19 cellular contexts compared by ENCODE assay signal in genomic region chr5:167812871-167813270, GRCh38.
A peak's percentile ranks its signal among the peaks of the same experiment; 100 is the strongest.
DNase-seq lines count a peak whose midpoint lies in the region; ATAC-seq, FAIRE-seq and TF ChIP-seq lines count a peak whose summit lies in the region.
"Had no signal": no experiment of that assay in that cellular context is flagged by ENCODE, and none has a peak within 500 bp of the region (broad histone marks: within the 10 kb centered on the region; RNA-seq: fewer than 3 reads in every experiment).

No MANE protein-coding gene starts in this region.

- POLR2A ChIA-PET in A549 (lab: Yijun Ruan, JAX): no interaction called here

- H3K27me3 Mint-ChIP-seq in astrocyte (ENCODE audit: low read depth, unreplicated experiment): no peaks in the 10 kb centered on the region
- H3K27me3 Mint-ChIP-seq: B cell; CD4-positive, alpha-beta T cell had no signal

- no peak for TF ChIP-seq RAD21 in A549 (conservative IDR thresholded peaks at IDR 0.05 in 1 of 2, IDR thresholded peaks at IDR 0.05 in 1 of 2)

- H2AK5ac ChIP-seq in mesendoderm (ENCODE audit: low read length): no peak overlapping the region

- H2AFZ ChIP-seq in astrocyte (ENCODE audit: low read depth, low read length): no peak overlapping the region

- H3K27me3 ChIP-seq in astrocyte (ENCODE audit: insufficient read depth, low read length): no peaks in the 10 kb centered on the region
- H3K27me3 ChIP-seq in mesendoderm (ENCODE audit: insufficient read depth, low read length, poor library complexity): no peaks in the 10 kb centered on the region

- H3K9ac ChIP-seq in astrocyte (ENCODE audit: low read length): no peak overlapping the region
- H3K9ac ChIP-seq in mesendoderm (ENCODE audit: low read length): no peak overlapping the region

- H3K4ac ChIP-seq in mesendoderm (ENCODE audit: low read depth, low read length): no peak overlapping the region

- no peak overlapping the region for H3K56ac ChIP-seq in mesendoderm (ENCODE audit: low read length)

- H2BK120ac ChIP-seq in mesendoderm (ENCODE audit: low read depth, low read length): peak overlapping the region; percentile 50

- DNase-seq in A549 (ENCODE audit: low read depth in 1 of 2, low spot score in 1 of 2) (no peak), astrocyte (ENCODE audit: low read depth) (no peak), epithelial cell of prostate (ENCODE audit: low read depth, low spot score) (no peak), mesendoderm (no peak), HCEC 1CT (no peak), COLO829 (ENCODE audit: low spot score) (no peak), pons (ENCODE audit: low spot score) (no peak)
- DNase-seq: 8988T; ACHN; C1 segment of cervical spinal cord; CD4-positive, alpha-beta T cell; DMS79 treated with DMSO at 0.1 percent for 48 hours; GDM1; HFFc6 had no signal

- H4K20me1 ChIP-seq in astrocyte (ENCODE audit: insufficient read depth, low read length): no peaks in the 10 kb centered on the region

- CTCF ChIA-PET in A549 (lab: Yijun Ruan, JAX): interaction anchor here (1.3 kb wide), 1 partner anchor 89 kb away, joined by 4 read pairs; no protein-coding TSS in a partner anchor

- no peak overlapping the region for H4K5ac ChIP-seq in mesendoderm (ENCODE audit: low read length)

- no peaks in the 10 kb centered on the region for H3K9me3 ChIP-seq in A549
- H3K9me3 ChIP-seq in astrocyte (ENCODE audit: insufficient read depth, low read depth, low read length): no peaks in the 10 kb centered on the region
- H3K9me3 ChIP-seq: HAP-1 had no signal

- H3K4me1 ChIP-seq in A549 (peaks cover 15% of the 10 kb centered on the region), astrocyte (ENCODE audit: insufficient read depth, low read length) (peaks cover 27% of the 10 kb centered on the region), mesendoderm (ENCODE audit: control insufficient read depth, low read depth, low read length) (peaks cover 11% of the 10 kb centered on the region)
- H3K4me1 ChIP-seq: HAP-1 had no signal

- H3K4me3 ChIP-seq in A549 (no peak overlapping the region), astrocyte (ENCODE audit: insufficient read depth, low read depth, low read length) (no peak overlapping the region), mesendoderm (ENCODE audit: low read length) (no peak overlapping the region)
- H3K4me3 ChIP-seq: HAP-1 had no signal

- no peak for TF ChIP-seq CTCF in A549 (IDR thresholded peaks at IDR 0.05)
- no peak for TF ChIP-seq CTCF in astrocyte (IDR thresholded peaks at IDR 0.05; ENCODE audit: insufficient read depth, low read depth, low read length)

- H3K79me1 ChIP-seq in mesendoderm (ENCODE audit: low read length): no peaks in the 10 kb centered on the region

- ATAC-seq in A549 (no peak; a peak in 1 of 6 replicates), GM21447 (IDR thresholded peaks at IDR 0.05; ENCODE audit: unreplicated experiment) (no peak)

- H3K9me3 Mint-ChIP-seq in astrocyte (ENCODE audit: unreplicated experiment): no peaks in the 10 kb centered on the region
- H3K9me3 Mint-ChIP-seq: CD4-positive, alpha-beta T cell; HFFc6 had no signal

- H3K27ac Mint-ChIP-seq in astrocyte (ENCODE audit: unreplicated experiment): peak overlapping the region; percentile 96
- H3K27ac Mint-ChIP-seq: B cell; CD4-positive, alpha-beta T cell; HFFc6 had no signal

- no peak for TF ChIP-seq EP300 in A549 (IDR thresholded peaks at IDR 0.05)

- H2BK15ac ChIP-seq in mesendoderm (replicated peaks; ENCODE audit: low read depth): no peak overlapping the region

- 39% methylated on average over 4 of the region's 4 CpGs for WGBS in A549 (ENCODE audit: missing lambda C conversion rate)
- WGBS in mesendoderm (ENCODE audit: extremely low coverage, insufficient coverage, low lambda C conversion rate): no CpG with 5 or more reads among the region's 4 CpGs

- H3K36me3 Mint-ChIP-seq in astrocyte (ENCODE audit: low read depth, unreplicated experiment): peaks cover 7% of the 10 kb centered on the region

- H3K4me2 ChIP-seq in A549: peak overlapping the region; percentile 41
- H3K4me2 ChIP-seq in astrocyte (ENCODE audit: low read length): no peak overlapping the region
- no peak overlapping the region for H3K4me2 ChIP-seq in mesendoderm (ENCODE audit: low read length)

- H3K79me2 ChIP-seq in astrocyte (ENCODE audit: insufficient read depth, low read length) (no peaks in the 10 kb centered on the region), mesendoderm (ENCODE audit: control insufficient read depth, insufficient read depth, low read length) (no peaks in the 10 kb centered on the region)

- no peak overlapping the region for H4K8ac ChIP-seq in mesendoderm (ENCODE audit: low read depth, low read length)

- H3K27ac ChIP-seq in A549 (no peak overlapping the region), astrocyte (ENCODE audit: low read depth, low read length) (no peak overlapping the region), epithelial cell of prostate (peak overlapping the region; percentile 96), mesendoderm (ENCODE audit: low read depth, low read length) (no peak overlapping the region)

- no peak overlapping the region for H3K23ac ChIP-seq in mesendoderm (ENCODE audit: low read length)

- peak overlapping the region; percentile 62 for H3K18ac ChIP-seq in mesendoderm (ENCODE audit: low read length)

- H3K4me3 Mint-ChIP-seq in astrocyte (ENCODE audit: unreplicated experiment): peak overlapping the region; percentile 34
- H3K4me3 Mint-ChIP-seq: B cell; CD4-positive, alpha-beta T cell; HFFc6 had no signal

- H3K36me3 ChIP-seq in astrocyte (ENCODE audit: insufficient read depth, low read length): no peaks in the 10 kb centered on the region
- H3K36me3 ChIP-seq in mesendoderm (ENCODE audit: control insufficient read depth, insufficient read depth, low read length): no peaks in the 10 kb centered on the region
- H3K36me3 ChIP-seq: HAP-1 had no signal

- FAIRE-seq in A549 (lab: Jason Lieb, UNC) (no peak), astrocyte (lab: Jason Lieb, UNC) (no peak)
- FAIRE-seq: GM12892, H1 had no signal

- H2BK5ac ChIP-seq in mesendoderm (ENCODE audit: low read length): no peak overlapping the region

- no peak for TF ChIP-seq POLR2A in A549 (IDR thresholded peaks at IDR 0.05; ENCODE audit: low read length)

- peaks cover 56% of the 10 kb centered on the region for H3K4me1 Mint-ChIP-seq in astrocyte (ENCODE audit: low read depth, unreplicated experiment)
- H3K4me1 Mint-ChIP-seq: B cell had no signal

TF ChIP-seq in A549, 52 proteins besides CTCF, POLR2A, EP300 and RAD21:
- TF ChIP-seq RFX5 (IDR thresholded peaks at IDR 0.05): no peak
